Comparison of ENCODE assay signal across 8 cellular contexts in genomic region chr1:17826165-17826488, GRCh38.
DNase-seq lines count a peak whose midpoint lies in the region; ATAC-seq and TF ChIP-seq lines count a peak whose summit lies in the region.

No MANE protein-coding gene starts in this region.

- no peaks in the 10 kb centered on the region for H3K9me3 Mint-ChIP-seq in activated CD8-positive, alpha-beta T cell treated with anti-CD3 and anti-CD28 coated beads, Interleukin-2, amount 10 ng/mL, durations not matched to agents 7 days and 5 days (ENCODE audit: insufficient read depth)
- H3K9me3 Mint-ChIP-seq in stimulated activated naive CD8-positive, alpha-beta T cell treated with anti-CD3 and anti-CD28 coated beads, Interleukin-15, amount 100 ng/mL, for 72 hours: no peaks in the 10 kb centered on the region
- H3K9me3 Mint-ChIP-seq in stimulated activated effector memory CD8-positive, alpha-beta T cell treated with anti-CD3 and anti-CD28 coated beads, Interleukin-12 subunit alpha, Interleukin-12 subunit beta, amount 100 ng/mL, for 72 hours: peaks cover 2% of the 10 kb centered on the region

- H3K4me1 ChIP-seq in HCT116 (ENCODE audit: control insufficient read depth in 1 of 2, insufficient read depth in 2 of 2, low read length in 2 of 2): no peaks in the 10 kb centered on the region

- H2AFZ ChIP-seq in HCT116 (ENCODE audit: low read depth, low read length, poor library complexity, severe bottlenecking): no peak overlapping the region

- no peak overlapping the region for H3K4me2 ChIP-seq in HCT116 (ENCODE audit: low read length)

- H3K36me3 Mint-ChIP-seq in activated CD8-positive, alpha-beta T cell treated with anti-CD3 and anti-CD28 coated beads, Interleukin-2, amount 10 ng/mL, durations not matched to agents 7 days and 5 days (ENCODE audit: low read depth): no peaks in the 10 kb centered on the region
- no peaks in the 10 kb centered on the region for H3K36me3 Mint-ChIP-seq in stimulated activated effector memory CD8-positive, alpha-beta T cell treated with anti-CD3 and anti-CD28 coated beads, Interleukin-12 subunit alpha, Interleukin-12 subunit beta, amount 100 ng/mL, for 72 hours

- no peaks in the 10 kb centered on the region for H3K36me3 ChIP-seq in HCT116 (ENCODE audit: control insufficient read depth in 1 of 2, insufficient read depth in 2 of 2, low read length in 2 of 2)

- RAD21 ChIA-PET in HCT116 (lab: Charles Lee; ENCODE audit: low non-redundant PET in 1 of 2, low total read pairs in 2 of 2, uncharacterized antibody in 2 of 2, unreplicated experiment in 2 of 2): interaction anchor here in 1 of 2 experiments (0.6 kb wide), 1 partner anchor 757 kb away, joined by 4 read pairs; no protein-coding TSS in a partner anchor

- no TSS peak for BruUV-seq in HCT116 (replicated peaks; lab: Mats Ljungman, UMichigan)

- no peaks in the 10 kb centered on the region for H3K9me3 ChIP-seq in HCT116 (ENCODE audit: control insufficient read depth in 1 of 2, insufficient read depth in 1 of 2, low read depth in 1 of 2, low read length in 2 of 2)

- no peak overlapping the region for H3K9ac ChIP-seq in HCT116 (ENCODE audit: low read length)

- CTCF ChIA-PET in HCT116 (lab: Charles Lee): interaction anchor here (0.7 to 1.4 kb wide), 5 partner anchors 11 to 331 kb away, joined by 3 to 16 read pairs (median 5); no protein-coding TSS in a partner anchor
- CTCF ChIA-PET in activated CD8-positive, alpha-beta T cell treated with anti-CD3 and anti-CD28 coated beads, Interleukin-2, amount 10 ng/mL, durations not matched to agents 7 days and 5 days (lab: Charles Lee): interaction anchor here (1.6 kb wide), 1 partner anchor 165 kb away, joined by 6 read pairs; no protein-coding TSS in a partner anchor

- TF ChIP-seq CTCF in HCT116 (IDR thresholded peaks at IDR 0.05 in 2 of 3, conservative IDR thresholded peaks at IDR 0.05 in 1 of 3; ENCODE audit: borderline replicate concordance in 1 of 3, insufficient read depth in 1 of 3, low read depth in 2 of 3, low read length in 2 of 3): peak; percentile 55 to 83 (median 76); a peak in 5 of 6 replicates

- H4K20me1 ChIP-seq in HCT116 (ENCODE audit: insufficient read depth): no peaks in the 10 kb centered on the region

- H3K27me3 Mint-ChIP-seq in activated CD8-positive, alpha-beta T cell treated with anti-CD3 and anti-CD28 coated beads, Interleukin-2, amount 10 ng/mL, durations not matched to agents 7 days and 5 days (ENCODE audit: low read depth): no peaks in the 10 kb centered on the region
- H3K27me3 Mint-ChIP-seq in stimulated activated naive CD8-positive, alpha-beta T cell treated with anti-CD3 and anti-CD28 coated beads, Interleukin-15, amount 100 ng/mL, for 72 hours: peaks cover 20% of the 10 kb centered on the region

- H3K4me1 Mint-ChIP-seq in activated CD8-positive, alpha-beta T cell treated with anti-CD3 and anti-CD28 coated beads, Interleukin-2, amount 10 ng/mL, durations not matched to agents 7 days and 5 days (ENCODE audit: low read depth): no peaks in the 10 kb centered on the region
- no peaks in the 10 kb centered on the region for H3K4me1 Mint-ChIP-seq in stimulated activated naive CD8-positive, alpha-beta T cell treated with anti-CD3 and anti-CD28 coated beads, Interleukin-15, amount 100 ng/mL, for 72 hours
- no peaks in the 10 kb centered on the region for H3K4me1 Mint-ChIP-seq in stimulated activated effector memory CD8-positive, alpha-beta T cell treated with anti-CD3 and anti-CD28 coated beads, Interleukin-12 subunit alpha, Interleukin-12 subunit beta, amount 100 ng/mL, for 72 hours

- no peak overlapping the region for H3K27ac Mint-ChIP-seq in activated CD8-positive, alpha-beta T cell treated with anti-CD3 and anti-CD28 coated beads, Interleukin-2, amount 10 ng/mL, durations not matched to agents 7 days and 5 days
- H3K27ac Mint-ChIP-seq in stimulated activated naive CD8-positive, alpha-beta T cell treated with anti-CD3 and anti-CD28 coated beads, Interleukin-15, amount 100 ng/mL, for 72 hours: no peak overlapping the region
- H3K27ac Mint-ChIP-seq in stimulated activated effector memory CD8-positive, alpha-beta T cell treated with anti-CD3 and anti-CD28 coated beads, Interleukin-12 subunit alpha, Interleukin-12 subunit beta, amount 100 ng/mL, for 72 hours: no peak overlapping the region

- POLR2A ChIA-PET in HCT116 (lab: Charles Lee): no interaction called here
- POLR2A ChIA-PET in activated CD8-positive, alpha-beta T cell treated with anti-CD3 and anti-CD28 coated beads, Interleukin-2, amount 10 ng/mL, durations not matched to agents 7 days and 5 days (lab: Charles Lee): no interaction called here

- H3K27me3 ChIP-seq in HCT116 (ENCODE audit: insufficient read depth, low read length): peaks cover 15% of the 10 kb centered on the region; the same call in 1 of the 2 replicates

- H3K4me3 Mint-ChIP-seq in activated CD8-positive, alpha-beta T cell treated with anti-CD3 and anti-CD28 coated beads, Interleukin-2, amount 10 ng/mL, durations not matched to agents 7 days and 5 days: no peak overlapping the region
- H3K4me3 Mint-ChIP-seq in stimulated activated naive CD8-positive, alpha-beta T cell treated with anti-CD3 and anti-CD28 coated beads, Interleukin-15, amount 100 ng/mL, for 72 hours: no peak overlapping the region
- H3K4me3 Mint-ChIP-seq in stimulated activated effector memory CD8-positive, alpha-beta T cell treated with anti-CD3 and anti-CD28 coated beads, Interleukin-12 subunit alpha, Interleukin-12 subunit beta, amount 100 ng/mL, for 72 hours: no peak overlapping the region

- peak; percentile 68 for TF ChIP-seq RAD21 in HCT116 (IDR thresholded peaks at IDR 0.05; ENCODE audit: low read depth)

- DNase-seq in CD1c-positive myeloid dendritic cell (ENCODE audit: extremely low spot score) (peak; percentile 19), HCT116 (ENCODE audit: low read depth, low spot score) (peak; percentile 8), iPS-NIHi7 (ENCODE audit: extremely low spot score) (peak; percentile 84), midbrain (lab: John Stamatoyannopoulos, UW) (no peak), NCI-H510A (lab: John Stamatoyannopoulos, UW) (no peak)
- DNase-seq in activated CD8-positive, alpha-beta T cell treated with anti-CD3 and anti-CD28 coated beads, Interleukin-2, amount 10 ng/mL, durations not matched to agents 7 days and 5 days: peak; percentile 25
- peak; percentile 11 to 13 for DNase-seq in stimulated activated naive CD8-positive, alpha-beta T cell treated with anti-CD3 and anti-CD28 coated beads, Interleukin-15, amount 100 ng/mL, for 72 hours
- DNase-seq in stimulated activated effector memory CD8-positive, alpha-beta T cell treated with anti-CD3 and anti-CD28 coated beads, Interleukin-12 subunit alpha, Interleukin-12 subunit beta, amount 100 ng/mL, for 72 hours (ENCODE audit: low spot score in 2 of 2): no peak

- TF ChIP-seq POLR2A in HCT116 (IDR thresholded peaks at IDR 0.05; ENCODE audit: borderline replicate concordance, extremely low read depth, insufficient read depth, insufficient read length): no peak

- H3K79me2 ChIP-seq in HCT116 (ENCODE audit: insufficient read depth, low read length): no peaks in the 10 kb centered on the region

- H3K9me2 ChIP-seq in HCT116 (ENCODE audit: insufficient read depth): no peaks in the 10 kb centered on the region

- H3K4me3 ChIP-seq in HCT116 (replicated peaks in 1 of 2; ENCODE audit: low read depth in 1 of 2, low read length in 2 of 2): no peak overlapping the region

- intact Hi-C loops in HCT116 (cut with micrococcal nuclease): loop anchor here (1.0 kb wide), 2 partner anchors 165 to 332 kb away; no protein-coding TSS in a partner anchor

- no peak overlapping the region for H3K27ac ChIP-seq in HCT116 (ENCODE audit: low read depth, low read length)

- ATAC-seq in HCT116: peak; percentile 93
- ATAC-seq in activated CD8-positive, alpha-beta T cell treated with anti-CD3 and anti-CD28 coated beads, Interleukin-2, amount 10 ng/mL, durations not matched to agents 7 days and 5 days: no peak
- no peak for ATAC-seq in stimulated activated naive CD8-positive, alpha-beta T cell treated with anti-CD3 and anti-CD28 coated beads, Interleukin-15, amount 100 ng/mL, for 72 hours
- no peak for ATAC-seq in stimulated activated effector memory CD8-positive, alpha-beta T cell treated with anti-CD3 and anti-CD28 coated beads, Interleukin-12 subunit alpha, Interleukin-12 subunit beta, amount 100 ng/mL, for 72 hours

TF ChIP-seq in HCT116, 20 proteins besides CTCF, POLR2A, EP300 and RAD21:
- TF ChIP-seq ZBTB33 (IDR thresholded peaks at IDR 0.05; ENCODE audit: extremely low read depth, insufficient replicate concordance, low read length) (no peak), MAX (IDR thresholded peaks at IDR 0.05) (no peak), FOSL1 (IDR thresholded peaks at IDR 0.05; ENCODE audit: low read depth) (no peak), CBX3 (IDR thresholded peaks at IDR 0.05; ENCODE audit: low read depth) (no peak), JUND (IDR thresholded peaks at IDR 0.05) (no peak)

Comparison
In these comparisons a context has a peak if more than half of its experiments do, and no peak if none do; other contexts are left out.
1. DNase-seq: peak in CD1c-positive myeloid dendritic cell (single experiment), HCT116 (single experiment), activated CD8-positive, alpha-beta T cell treated with anti-CD3 and anti-CD28 coated beads, Interleukin-2, amount 10 ng/mL, durations not matched to agents 7 days and 5 days (single experiment), iPS-NIHi7 (single experiment) and stimulated activated naive CD8-positive, alpha-beta T cell treated with anti-CD3 and anti-CD28 coated beads, Interleukin-15, amount 100 ng/mL, for 72 hours (2 of 2); none in midbrain (single experiment), NCI-H510A (single experiment) and stimulated activated effector memory CD8-positive, alpha-beta T cell treated with anti-CD3 and anti-CD28 coated beads, Interleukin-12 subunit alpha, Interleukin-12 subunit beta, amount 100 ng/mL, for 72 hours (0 of 2).